Comparison of ENCODE assay signal across 17 cellular contexts in the genomic region with DNA sequence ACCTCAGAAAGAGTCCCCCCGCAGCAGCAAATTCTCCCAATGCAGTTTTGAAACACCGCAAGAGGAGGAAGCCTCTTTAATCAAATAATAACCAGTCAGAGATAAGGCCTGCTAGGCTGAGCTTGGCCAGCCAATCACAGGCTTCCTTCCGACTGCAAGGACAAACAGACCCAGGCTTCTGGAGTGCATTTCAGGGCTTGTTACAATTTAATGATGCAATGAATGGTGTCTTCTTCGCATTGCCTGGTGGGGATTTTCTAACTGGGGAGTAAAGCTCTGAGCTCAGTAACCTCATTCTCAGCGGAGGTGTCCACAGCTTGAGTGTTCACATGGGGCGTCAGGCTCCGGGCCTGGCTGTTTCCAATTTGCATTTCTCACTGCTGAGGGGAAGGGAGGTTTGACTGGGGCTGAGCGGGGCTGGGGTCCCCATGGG. TPM values are rescaled to one million over a fixed set of nuclear protein-coding genes. Genes with fewer than 3 reads are reported as not detected.
DNase-seq lines count a peak whose midpoint lies in the region; ATAC-seq and TF ChIP-seq lines count a peak whose summit lies in the region.
"Had no signal": no experiment of that assay in that cellular context is flagged by ENCODE, and none has a peak within 500 bp of the region (broad histone marks: within the 10 kb centered on the region; RNA-seq: fewer than 3 reads in every experiment).

No MANE protein-coding gene starts in this region.

- ATAC-seq in GM19351 (IDR thresholded peaks at IDR 0.05; ENCODE audit: unreplicated experiment) (peak; percentile 44), body of pancreas (peak; percentile 74), GM21447 (IDR thresholded peaks at IDR 0.05; ENCODE audit: unreplicated experiment) (no peak), HG03280 (IDR thresholded peaks at IDR 0.05; ENCODE audit: unreplicated experiment) (no peak)

- H3K36me3 ChIP-seq in body of pancreas (replicated peaks in 1 of 2; ENCODE audit: insufficient read depth in 1 of 2, low read depth in 2 of 2) (no peaks in the 10 kb centered on the region), mesendoderm (ENCODE audit: control insufficient read depth, insufficient read depth, low read length) (no peaks in the 10 kb centered on the region)
- H3K36me3 ChIP-seq: neutrophil, vagina had no signal

- no peak overlapping the region for H3K18ac ChIP-seq in mesendoderm (ENCODE audit: low read length)

- no peaks in the 10 kb centered on the region for H3K79me2 ChIP-seq in mesendoderm (ENCODE audit: control insufficient read depth, insufficient read depth, low read length)

- DNase-seq in HuH-7.5 (ENCODE audit: low spot score) (peak; percentile 55), body of pancreas (peak in 2 of 4 donors; percentile 42 to 56), mesendoderm (no peak), anterior cingulate cortex (lab: John Stamatoyannopoulos, UW) (no peak)
- DNase-seq in activated CD8-positive, alpha-beta memory T cell treated with anti-CD3 and anti-CD28 coated beads, Interleukin-2, amount 50 U/mL, for 48 hours: no peak
- DNase-seq: activated CD4-positive, CD25-positive, alpha-beta regulatory T cell; effector memory CD4-positive, alpha-beta T cell; foreskin fibroblast; KG1; NCI-H1417 treated with DMSO at 0.1 percent for 48 hours; NCI-H446; stimulated activated naive CD4-positive, alpha-beta T cell treated with Interleukin-2 at 50 U/mL for 16 hours had no signal

- H3K79me1 ChIP-seq in mesendoderm (ENCODE audit: low read length): no peaks in the 10 kb centered on the region

- no peak for TF ChIP-seq POLR2A in body of pancreas (IDR thresholded peaks at IDR 0.05)

- WGBS in body of pancreas, 2 donors: 23 to 28% methylated on average over 6 to 8 of the region's 8 CpGs
- no CpG with 5 or more reads among the region's 8 CpGs for WGBS in mesendoderm (ENCODE audit: extremely low coverage, insufficient coverage, low lambda C conversion rate)

- H3K4me2 ChIP-seq in mesendoderm (ENCODE audit: low read length): no peak overlapping the region

- no peak overlapping the region for H4K8ac ChIP-seq in mesendoderm (ENCODE audit: low read depth, low read length)

- H4K5ac ChIP-seq in mesendoderm (ENCODE audit: low read length): no peak overlapping the region

- no peak overlapping the region for H2AK5ac ChIP-seq in mesendoderm (ENCODE audit: low read length)

- no peak overlapping the region for H2BK15ac ChIP-seq in mesendoderm (replicated peaks; ENCODE audit: low read depth)

- H3K4me3 ChIP-seq in body of pancreas (no peak overlapping the region), mesendoderm (ENCODE audit: low read length) (no peak overlapping the region)
- H3K4me3 ChIP-seq: vagina had no signal

- H3K4me1 ChIP-seq in body of pancreas: no peaks in the 10 kb centered on the region
- H3K4me1 ChIP-seq in mesendoderm (ENCODE audit: control insufficient read depth, low read depth, low read length): peaks cover 3% of the 10 kb centered on the region
- H3K4me1 ChIP-seq: vagina had no signal

- H3K23ac ChIP-seq in mesendoderm (ENCODE audit: low read length): no peak overlapping the region

- TF ChIP-seq CTCF in body of pancreas (IDR thresholded peaks at IDR 0.05): no peak

- H3K56ac ChIP-seq in mesendoderm (ENCODE audit: low read length): peak overlapping the region; percentile 5

- H3K4ac ChIP-seq in mesendoderm (ENCODE audit: low read depth, low read length): no peak overlapping the region

- H3K9ac ChIP-seq in mesendoderm (ENCODE audit: low read length): no peak overlapping the region

- intact Hi-C loops in body of pancreas (cut with DNase I): no loop called here

- no peak overlapping the region for H2BK5ac ChIP-seq in mesendoderm (ENCODE audit: low read length)

- H3K27me3 ChIP-seq in body of pancreas (no peaks in the 10 kb centered on the region), mesendoderm (ENCODE audit: insufficient read depth, low read length, poor library complexity) (no peaks in the 10 kb centered on the region)
- H3K27me3 ChIP-seq: vagina had no signal

- H3K9me3 ChIP-seq in body of pancreas: peaks cover 0 to 3% (median 0%) of the 10 kb centered on the region in 3 donors
- H3K9me3 ChIP-seq: neutrophil, vagina had no signal

- no peak overlapping the region for H2BK120ac ChIP-seq in mesendoderm (ENCODE audit: low read depth, low read length)

- H3K27ac ChIP-seq in body of pancreas: no peak overlapping the region
- no peak overlapping the region for H3K27ac ChIP-seq in mesendoderm (ENCODE audit: low read depth, low read length)
- H3K27ac ChIP-seq: neutrophil, vagina had no signal

RNA-seq across cellular contexts. Expression of a gene that starts 31.8 kb away (rescaled TPM):
- total RNA-seq in body of pancreas: 10 to 100 TPM in 1 of 2 donors, 1 to 10 TPM in 1; 9.1 to 66.9 TPM
- 6.3 TPM for polyA plus RNA-seq in mesendoderm (2013, experiment 1 of 2)
- polyA plus RNA-seq in mesendoderm (2013, experiment 2 of 2): 6.0 TPM

Comparison
In these comparisons a context has a peak if more than half of its experiments do, and no peak if none do; other contexts are left out.
1. ATAC-seq: peak in GM19351 (single experiment) and body of pancreas (single experiment); none in GM21447 (single experiment) and HG03280 (single experiment).